ENCODE assay signal across 1 cellular context in genomic region chr11:3823762-3824506, GRCh38.
A peak's percentile ranks its signal among the peaks of the same experiment; 100 is the strongest.
TF ChIP-seq lines count a peak whose summit lies in the region.

No MANE protein-coding gene starts in this region.

TF ChIP-seq in HepG2, 621 proteins besides CTCF, POLR2A, EP300 and RAD21:
- TF ChIP-seq SMYD3 (CRISPR knock-in tag; IDR thresholded peaks at IDR 0.05) (no peak), ZNF670 (CRISPR knock-in tag; IDR thresholded peaks at IDR 0.05; ENCODE audit: borderline replicate concordance) (no peak), GTF2F1 (IDR thresholded peaks at IDR 0.05; ENCODE audit: low read length) (no peak), ZNF280B (CRISPR knock-in tag; IDR thresholded peaks at IDR 0.05; ENCODE audit: borderline replicate concordance) (no peak), ETS1 (CRISPR knock-in tag; IDR thresholded peaks at IDR 0.05) (no peak), ZC3H13 (CRISPR knock-in tag; IDR thresholded peaks at IDR 0.05) (0 out of 2 replicates have a peak, but pooled peaks have one; percentile 13), GMEB1 (CRISPR knock-in tag; IDR thresholded peaks at IDR 0.05; ENCODE audit: borderline replicate concordance) (no peak), BCL6 (CRISPR knock-in tag; IDR thresholded peaks at IDR 0.05) (no peak), AGO2 (optimal IDR thresholded peaks at IDR 0.05; ENCODE audit: low read depth, low read length) (peak; percentile 37)
